In the genomic region with DNA sequence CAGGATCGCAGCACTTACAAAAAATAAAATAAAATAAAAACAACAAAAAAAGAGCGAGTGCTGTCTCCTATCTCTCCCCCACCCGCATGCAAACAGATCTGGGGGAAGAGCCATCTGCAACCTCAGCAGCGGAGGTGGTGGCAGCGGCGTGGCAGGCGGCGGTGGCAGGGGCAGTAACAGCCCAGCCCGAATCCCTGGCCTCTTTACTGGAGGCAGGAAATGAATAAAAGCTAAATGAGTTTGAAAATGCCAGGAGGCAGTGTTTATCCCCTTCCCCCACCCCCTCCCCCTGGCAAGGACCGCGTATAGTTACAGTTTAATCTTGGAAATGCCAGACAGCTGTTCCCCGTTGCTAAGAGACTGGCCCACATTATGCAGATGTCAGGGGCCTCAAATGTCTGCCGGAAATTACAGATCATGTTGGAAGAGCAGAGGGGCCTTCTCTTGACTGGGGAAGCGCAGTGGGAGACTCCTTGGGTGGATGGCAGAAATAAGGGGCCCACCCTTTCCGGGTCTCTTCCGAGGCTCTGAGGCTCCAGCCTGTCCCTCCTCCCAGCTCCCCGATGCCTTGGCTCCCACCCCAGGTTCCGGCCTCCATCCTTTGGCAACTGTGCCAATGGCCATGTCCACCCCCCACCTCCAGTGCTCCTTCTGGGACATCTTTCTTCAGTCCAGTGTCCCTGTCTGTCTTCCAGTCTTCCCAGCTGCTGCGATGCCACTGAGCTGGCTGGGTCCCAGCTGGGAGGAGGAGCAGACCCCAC, we compare ENCODE assay signal across 8 cellular contexts.
A peak's percentile ranks its signal among the peaks of the same experiment; 100 is the strongest.
DNase-seq lines count a peak whose midpoint lies in the region; ATAC-seq, FAIRE-seq and TF ChIP-seq lines count a peak whose summit lies in the region.

No MANE protein-coding gene starts in this region.

- H3K27ac ChIP-seq in foreskin keratinocyte: peak overlapping the region; percentile 78

- no peak for ATAC-seq in foreskin keratinocyte
- ATAC-seq in HG02884 (IDR thresholded peaks at IDR 0.05; ENCODE audit: unreplicated experiment): no peak

- H3K36me3 Mint-ChIP-seq in osteocyte (ENCODE audit: unreplicated experiment): no peaks in the 10 kb centered on the region

- H3K9me3 Mint-ChIP-seq in osteocyte (ENCODE audit: unreplicated experiment): no peaks in the 10 kb centered on the region

- FAIRE-seq in GM12891 (lab: Jason Lieb, UNC): peak; percentile 13

- H3K4me1 ChIP-seq in foreskin keratinocyte: peaks cover 24% of the 10 kb centered on the region

- H3K27me3 Mint-ChIP-seq in osteocyte (ENCODE audit: unreplicated experiment): no peaks in the 10 kb centered on the region

- H3K27ac Mint-ChIP-seq in osteocyte (ENCODE audit: unreplicated experiment): peak overlapping the region; percentile 99

- H3K4me3 Mint-ChIP-seq in osteocyte (ENCODE audit: unreplicated experiment): peak overlapping the region; percentile 54

- TF ChIP-seq CTCF in foreskin keratinocyte (conservative IDR thresholded peaks at IDR 0.05) (no peak), osteocyte (IDR thresholded peaks at IDR 0.05) (no peak)

- no peak for TF ChIP-seq POLR2A in GM12891 (IDR thresholded peaks at IDR 0.05; ENCODE audit: low read depth, low read length)

- H3K4me1 Mint-ChIP-seq in osteocyte (ENCODE audit: unreplicated experiment): peaks cover 81% of the 10 kb centered on the region

- DNase-seq in GM12891 (ENCODE audit: insufficient read length, low spot score) (no peak), NCI-H2029 treated with DMSO at 0.1 percent for 48 hours (lab: John Stamatoyannopoulos, UW) (peak; percentile 46), foreskin keratinocyte (no peak), osteocyte (ENCODE audit: extremely low spot score, unreplicated experiment) (peak; percentile 91), mesenteric fat pad (ENCODE audit: low spot score) (no peak), HPDE6-E6E7 (ENCODE audit: extremely low spot score) (no peak)
- peak; percentile 16 for DNase-seq in activated CD4-positive, alpha-beta T cell treated with anti-CD3 and anti-CD28 coated beads, Interleukin-2, amount 50 U/mL, for 1 hour

- no peaks in the 10 kb centered on the region for H3K27me3 ChIP-seq in foreskin keratinocyte

TF ChIP-seq in GM12891, 5 proteins besides CTCF, POLR2A, EP300 and RAD21:
- TF ChIP-seq PAX5 (IDR thresholded peaks at IDR 0.05; ENCODE audit: insufficient read depth, low read length, severe bottlenecking) (no peak), POU2F2 (IDR thresholded peaks at IDR 0.05; ENCODE audit: low read depth, low read length) (no peak), SPI1 (IDR thresholded peaks at IDR 0.05; ENCODE audit: low read depth, low read length) (no peak), TAF1 (IDR thresholded peaks at IDR 0.05; ENCODE audit: low read depth, low read length) (no peak), POLR2AphosphoS5 (IDR thresholded peaks at IDR 0.05; ENCODE audit: low read depth, low read length) (no peak)

Comparison
In these comparisons a context has a peak if more than half of its experiments do, and no peak if none do; other contexts are left out.
1. DNase-seq: peak in NCI-H2029 treated with DMSO at 0.1 percent for 48 hours (single experiment), activated CD4-positive, alpha-beta T cell treated with anti-CD3 and anti-CD28 coated beads, Interleukin-2, amount 50 U/mL, for 1 hour (single experiment) and osteocyte (single experiment); none in GM12891 (single experiment), foreskin keratinocyte (0 of 2), mesenteric fat pad (single experiment) and HPDE6-E6E7 (single experiment).